In genomic region chr6:87972279-87972678, GRCh38 we compare ENCODE assay signal across 7 cellular contexts.
"Had no signal": no experiment of that assay in that cellular context is flagged by ENCODE, and none has a peak within 500 bp of the region (broad histone marks: within the 10 kb centered on the region; RNA-seq: fewer than 3 reads in every experiment).

No MANE protein-coding gene starts in this region.

- H3K4me3 ChIP-seq: K562 had no signal

- FAIRE-seq: HepG2, K562 had no signal

- ATAC-seq: HepG2, K562 had no signal

- H3K4me3 Mint-ChIP-seq: IgD-negative memory B cell had no signal

- DNase-seq: IMR-90, KBM-7, KG1 had no signal

- H3K27ac Mint-ChIP-seq: IgD-negative memory B cell had no signal

- H3K27ac ChIP-seq: HL-60 had no signal

- H3K4me1 Mint-ChIP-seq: IgD-negative memory B cell had no signal
